ENCODE assay signal across 1 cellular context in the genomic region with DNA sequence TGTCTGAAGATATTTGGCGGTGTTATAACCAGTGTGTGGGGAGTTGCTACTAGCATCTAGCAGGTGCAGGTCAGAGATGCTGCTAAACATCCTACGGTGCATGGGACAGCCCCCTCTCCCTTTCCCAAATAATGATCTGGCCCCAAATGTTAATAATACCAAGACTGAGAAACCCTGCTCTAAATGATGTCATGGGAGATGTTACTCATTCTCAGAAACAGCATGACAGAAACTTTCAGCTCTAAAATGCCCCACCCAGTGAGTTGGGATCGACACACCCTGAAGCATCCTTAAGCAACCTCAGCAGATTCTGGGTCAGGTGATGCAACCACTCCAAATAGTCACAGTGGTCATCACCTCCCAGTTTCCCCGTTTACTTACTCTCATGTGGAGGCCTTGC.
TF ChIP-seq lines count a peak whose summit lies in the region.

No MANE protein-coding gene starts in this region.

TF ChIP-seq in GM12878, 131 proteins besides CTCF, POLR2A, EP300 and RAD21 (continued from another document and continues in another):
- TF ChIP-seq CBX3 (IDR thresholded peaks at IDR 0.05; ENCODE audit: borderline replicate concordance, low read depth) (no peak), RBBP5 (conservative IDR thresholded peaks at IDR 0.05) (no peak), HCFC1 (IDR thresholded peaks at IDR 0.05; ENCODE audit: low read length) (no peak), SPI1 (IDR thresholded peaks at IDR 0.05; ENCODE audit: borderline replicate concordance, insufficient read depth, low read depth, low read length) (no peak), USF1 (IDR thresholded peaks at IDR 0.05; ENCODE audit: borderline replicate concordance, extremely low read length, insufficient read depth, low read depth, low read length) (no peak), RCOR1 (conservative IDR thresholded peaks at IDR 0.05; ENCODE audit: low read depth, low read length) (no peak), MTA2 (IDR thresholded peaks at IDR 0.05; ENCODE audit: low read depth) (no peak), POU2F2 (IDR thresholded peaks at IDR 0.05; ENCODE audit: borderline replicate concordance, low read depth, low read length) (no peak), NR2C1 (IDR thresholded peaks at IDR 0.05) (no peak), IRF4 (IDR thresholded peaks at IDR 0.05; ENCODE audit: low read depth, low read length) (no peak; the same call in 1 of the 2 replicates), WRNIP1 (IDR thresholded peaks at IDR 0.05; ENCODE audit: borderline replicate concordance, low read depth, low read length) (no peak), NFIC (IDR thresholded peaks at IDR 0.05; ENCODE audit: low read depth, low read length) (peak; percentile 69; the same call in 1 of the 2 replicates), GATAD2B (conservative IDR thresholded peaks at IDR 0.05; ENCODE audit: low read depth) (no peak), ZBED1 (IDR thresholded peaks at IDR 0.05; ENCODE audit: borderline replicate concordance) (peak; percentile 64; the same call in 1 of the 2 replicates), RFX5 (IDR thresholded peaks at IDR 0.05; ENCODE audit: low read depth, low read length) (no peak), SMAD5 (IDR thresholded peaks at IDR 0.05; ENCODE audit: low read depth) (no peak), BCLAF1 (IDR thresholded peaks at IDR 0.05) (no peak), KAT2A (conservative IDR thresholded peaks at IDR 0.05; ENCODE audit: control insufficient read depth, low read depth, low read length) (no peak), GABPA (IDR thresholded peaks at IDR 0.05; ENCODE audit: low read depth) (peak; percentile 49; the same call in 1 of the 2 replicates), POLR2AphosphoS2 (IDR thresholded peaks at IDR 0.05; ENCODE audit: low read depth, low read length) (no peak), RAD51 (IDR thresholded peaks at IDR 0.05) (no peak), EGR1 (IDR thresholded peaks at IDR 0.05; ENCODE audit: borderline replicate concordance in 1 of 2, low read depth in 2 of 2, low read length in 2 of 2) (no peak), ATF3 (IDR thresholded peaks at IDR 0.05; ENCODE audit: borderline replicate concordance, extremely low read depth, low read depth, low read length) (no peak), MEF2A (IDR thresholded peaks at IDR 0.05; ENCODE audit: insufficient read depth, low read depth, low read length) (0 out of 2 replicates have a peak, but pooled peaks have one; percentile 14), ASH2L (IDR thresholded peaks at IDR 0.05; ENCODE audit: borderline replicate concordance, low read depth) (no peak), TCF3 (IDR thresholded peaks at IDR 0.05; ENCODE audit: borderline replicate concordance, insufficient read depth, low read depth, low read length) (no peak), RELA (IDR thresholded peaks at IDR 0.05; ENCODE audit: borderline replicate concordance, partially characterized antibody) (no peak), E2F8 (IDR thresholded peaks at IDR 0.05; ENCODE audit: low read depth, partially characterized antibody) (no peak), ETV6 (conservative IDR thresholded peaks at IDR 0.05 in 1 of 2, IDR thresholded peaks at IDR 0.05 in 1 of 2; ENCODE audit: borderline replicate concordance in 1 of 2, low read depth in 1 of 2) (peak in 1 of 2 experiments; percentile 56; a peak in 2 of 4 replicates), CREM (IDR thresholded peaks at IDR 0.05; ENCODE audit: low read depth) (peak; percentile 72; the same call in 1 of the 2 replicates), IKZF2 (IDR thresholded peaks at IDR 0.05) (peak; percentile 66 to 69), ATF2 (IDR thresholded peaks at IDR 0.05; ENCODE audit: low read length) (peak; percentile 79), CHD2 (IDR thresholded peaks at IDR 0.05; ENCODE audit: borderline replicate concordance, low read depth, low read length) (no peak), TCF12 (IDR thresholded peaks at IDR 0.05; ENCODE audit: low read depth, low read length) (no peak), NR2F1 (conservative IDR thresholded peaks at IDR 0.05) (no peak)
- TF ChIP-seq, protein P1, sequence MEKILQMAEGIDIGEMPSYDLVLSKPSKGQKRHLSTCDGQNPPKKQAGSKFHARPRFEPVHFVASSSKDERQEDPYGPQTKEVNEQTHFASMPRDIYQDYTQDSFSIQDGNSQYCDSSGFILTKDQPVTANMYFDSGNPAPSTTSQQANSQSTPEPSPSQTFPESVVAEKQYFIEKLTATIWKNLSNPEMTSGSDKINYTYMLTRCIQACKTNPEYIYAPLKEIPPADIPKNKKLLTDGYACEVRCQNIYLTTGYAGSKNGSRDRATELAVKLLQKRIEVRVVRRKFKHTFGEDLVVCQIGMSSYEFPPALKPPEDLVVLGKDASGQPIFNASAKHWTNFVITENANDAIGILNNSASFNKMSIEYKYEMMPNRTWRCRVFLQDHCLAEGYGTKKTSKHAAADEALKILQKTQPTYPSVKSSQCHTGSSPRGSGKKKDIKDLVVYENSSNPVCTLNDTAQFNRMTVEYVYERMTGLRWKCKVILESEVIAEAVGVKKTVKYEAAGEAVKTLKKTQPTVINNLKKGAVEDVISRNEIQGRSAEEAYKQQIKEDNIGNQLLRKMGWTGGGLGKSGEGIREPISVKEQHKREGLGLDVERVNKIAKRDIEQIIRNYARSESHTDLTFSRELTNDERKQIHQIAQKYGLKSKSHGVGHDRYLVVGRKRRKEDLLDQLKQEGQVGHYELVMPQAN (conservative IDR thresholded peaks at IDR 0.05): no peak
- TF ChIP-seq, protein P2, sequence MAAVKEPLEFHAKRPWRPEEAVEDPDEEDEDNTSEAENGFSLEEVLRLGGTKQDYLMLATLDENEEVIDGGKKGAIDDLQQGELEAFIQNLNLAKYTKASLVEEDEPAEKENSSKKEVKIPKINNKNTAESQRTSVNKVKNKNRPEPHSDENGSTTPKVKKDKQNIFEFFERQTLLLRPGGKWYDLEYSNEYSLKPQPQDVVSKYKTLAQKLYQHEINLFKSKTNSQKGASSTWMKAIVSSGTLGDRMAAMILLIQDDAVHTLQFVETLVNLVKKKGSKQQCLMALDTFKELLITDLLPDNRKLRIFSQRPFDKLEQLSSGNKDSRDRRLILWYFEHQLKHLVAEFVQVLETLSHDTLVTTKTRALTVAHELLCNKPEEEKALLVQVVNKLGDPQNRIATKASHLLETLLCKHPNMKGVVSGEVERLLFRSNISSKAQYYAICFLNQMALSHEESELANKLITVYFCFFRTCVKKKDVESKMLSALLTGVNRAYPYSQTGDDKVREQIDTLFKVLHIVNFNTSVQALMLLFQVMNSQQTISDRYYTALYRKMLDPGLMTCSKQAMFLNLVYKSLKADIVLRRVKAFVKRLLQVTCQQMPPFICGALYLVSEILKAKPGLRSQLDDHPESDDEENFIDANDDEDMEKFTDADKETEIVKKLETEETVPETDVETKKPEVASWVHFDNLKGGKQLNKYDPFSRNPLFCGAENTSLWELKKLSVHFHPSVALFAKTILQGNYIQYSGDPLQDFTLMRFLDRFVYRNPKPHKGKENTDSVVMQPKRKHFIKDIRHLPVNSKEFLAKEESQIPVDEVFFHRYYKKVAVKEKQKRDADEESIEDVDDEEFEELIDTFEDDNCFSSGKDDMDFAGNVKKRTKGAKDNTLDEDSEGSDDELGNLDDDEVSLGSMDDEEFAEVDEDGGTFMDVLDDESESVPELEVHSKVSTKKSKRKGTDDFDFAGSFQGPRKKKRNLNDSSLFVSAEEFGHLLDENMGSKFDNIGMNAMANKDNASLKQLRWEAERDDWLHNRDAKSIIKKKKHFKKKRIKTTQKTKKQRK (IDR thresholded peaks at IDR 0.05; ENCODE audit: low read depth, low read length): no peak
- TF ChIP-seq, protein P3, sequence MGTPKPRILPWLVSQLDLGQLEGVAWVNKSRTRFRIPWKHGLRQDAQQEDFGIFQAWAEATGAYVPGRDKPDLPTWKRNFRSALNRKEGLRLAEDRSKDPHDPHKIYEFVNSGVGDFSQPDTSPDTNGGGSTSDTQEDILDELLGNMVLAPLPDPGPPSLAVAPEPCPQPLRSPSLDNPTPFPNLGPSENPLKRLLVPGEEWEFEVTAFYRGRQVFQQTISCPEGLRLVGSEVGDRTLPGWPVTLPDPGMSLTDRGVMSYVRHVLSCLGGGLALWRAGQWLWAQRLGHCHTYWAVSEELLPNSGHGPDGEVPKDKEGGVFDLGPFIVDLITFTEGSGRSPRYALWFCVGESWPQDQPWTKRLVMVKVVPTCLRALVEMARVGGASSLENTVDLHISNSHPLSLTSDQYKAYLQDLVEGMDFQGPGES (IDR thresholded peaks at IDR 0.05): no peak
- TF ChIP-seq, protein P4, sequence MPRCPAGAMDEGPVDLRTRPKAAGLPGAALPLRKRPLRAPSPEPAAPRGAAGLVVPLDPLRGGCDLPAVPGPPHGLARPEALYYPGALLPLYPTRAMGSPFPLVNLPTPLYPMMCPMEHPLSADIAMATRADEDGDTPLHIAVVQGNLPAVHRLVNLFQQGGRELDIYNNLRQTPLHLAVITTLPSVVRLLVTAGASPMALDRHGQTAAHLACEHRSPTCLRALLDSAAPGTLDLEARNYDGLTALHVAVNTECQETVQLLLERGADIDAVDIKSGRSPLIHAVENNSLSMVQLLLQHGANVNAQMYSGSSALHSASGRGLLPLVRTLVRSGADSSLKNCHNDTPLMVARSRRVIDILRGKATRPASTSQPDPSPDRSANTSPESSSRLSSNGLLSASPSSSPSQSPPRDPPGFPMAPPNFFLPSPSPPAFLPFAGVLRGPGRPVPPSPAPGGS (IDR thresholded peaks at IDR 0.05; ENCODE audit: borderline replicate concordance, insufficient read depth, low read depth, low read length, poor library complexity, severe bottlenecking): peak; percentile 56
- TF ChIP-seq, protein P5, sequence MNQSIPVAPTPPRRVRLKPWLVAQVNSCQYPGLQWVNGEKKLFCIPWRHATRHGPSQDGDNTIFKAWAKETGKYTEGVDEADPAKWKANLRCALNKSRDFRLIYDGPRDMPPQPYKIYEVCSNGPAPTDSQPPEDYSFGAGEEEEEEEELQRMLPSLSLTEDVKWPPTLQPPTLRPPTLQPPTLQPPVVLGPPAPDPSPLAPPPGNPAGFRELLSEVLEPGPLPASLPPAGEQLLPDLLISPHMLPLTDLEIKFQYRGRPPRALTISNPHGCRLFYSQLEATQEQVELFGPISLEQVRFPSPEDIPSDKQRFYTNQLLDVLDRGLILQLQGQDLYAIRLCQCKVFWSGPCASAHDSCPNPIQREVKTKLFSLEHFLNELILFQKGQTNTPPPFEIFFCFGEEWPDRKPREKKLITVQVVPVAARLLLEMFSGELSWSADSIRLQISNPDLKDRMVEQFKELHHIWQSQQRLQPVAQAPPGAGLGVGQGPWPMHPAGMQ (IDR thresholded peaks at IDR 0.05; ENCODE audit: borderline replicate concordance): no peak
